Comparison of ENCODE assay signal across 23 cellular contexts in genomic region chr5:141799507-141800167, GRCh38.
"Had no signal": no experiment of that assay in that cellular context is flagged by ENCODE, and none has a peak within 500 bp of the region (broad histone marks: within the 10 kb centered on the region; RNA-seq: fewer than 3 reads in every experiment).

No MANE protein-coding gene starts in this region.

- H3K4me1 Mint-ChIP-seq: memory B cell; natural killer cell; stimulated activated naive CD8-positive, alpha-beta T cell treated with anti-CD3 and anti-CD28 coated beads, Interleukin-15, amount 100 ng/mL, for 72 hours had no signal

- H3K9me3 Mint-ChIP-seq: memory B cell; natural killer cell; stimulated activated naive CD8-positive, alpha-beta T cell treated with anti-CD3 and anti-CD28 coated beads, Interleukin-15, amount 100 ng/mL, for 72 hours had no signal

- ATAC-seq: gastrocnemius medialis; left lobe of liver; natural killer cell; right lobe of liver; stimulated activated naive CD8-positive, alpha-beta T cell treated with anti-CD3 and anti-CD28 coated beads, Interleukin-15, amount 100 ng/mL, for 72 hours; upper lobe of right lung had no signal

- H3K36me3 Mint-ChIP-seq: natural killer cell had no signal

- H3K4me1 ChIP-seq: right lobe of liver, suprapubic skin, transverse colon, upper lobe of right lung, uterus had no signal

- DNase-seq: dorsolateral prefrontal cortex; effector CD4-positive, alpha-beta T cell; gastrocnemius medialis; head of caudate nucleus; kidney; natural killer cell; right lobe of liver; small intestine; stimulated activated CD4-positive, alpha-beta T cell treated with anti-CD3 and anti-CD28 coated beads, Interleukin-15, amount 100 ng/mL, for 24 hours; stimulated activated CD4-positive, alpha-beta T cell treated with anti-CD3 and anti-CD28 coated beads, Interleukin-2, amount 100 ng/mL, for 48 hours; stimulated activated naive CD4-positive, alpha-beta T cell; stimulated activated naive CD8-positive, alpha-beta T cell treated with anti-CD3 and anti-CD28 coated beads, Interleukin-15, amount 100 ng/mL, for 72 hours; transverse colon; upper lobe of right lung; uterus had no signal

- H3K4me3 Mint-ChIP-seq: memory B cell; natural killer cell; stimulated activated naive CD8-positive, alpha-beta T cell treated with anti-CD3 and anti-CD28 coated beads, Interleukin-15, amount 100 ng/mL, for 72 hours had no signal

- H3K27ac ChIP-seq: dorsolateral prefrontal cortex, gastrocnemius medialis, hepatocyte, neutrophil, parathyroid adenoma, right lobe of liver, suprapubic skin, transverse colon, upper lobe of right lung, uterus had no signal

- H3K4me3 ChIP-seq: dorsolateral prefrontal cortex, gastrocnemius medialis, hepatocyte, lung, right lobe of liver, suprapubic skin, transverse colon, upper lobe of right lung, uterus had no signal

- H3K27ac Mint-ChIP-seq: memory B cell; natural killer cell; progenitor cell of endocrine pancreas; stimulated activated naive CD8-positive, alpha-beta T cell treated with anti-CD3 and anti-CD28 coated beads, Interleukin-15, amount 100 ng/mL, for 72 hours had no signal

- H3K27me3 ChIP-seq: dorsolateral prefrontal cortex, right lobe of liver, upper lobe of right lung, uterus had no signal
